ENCODE assay signal across 1 cellular context in the genomic region with DNA sequence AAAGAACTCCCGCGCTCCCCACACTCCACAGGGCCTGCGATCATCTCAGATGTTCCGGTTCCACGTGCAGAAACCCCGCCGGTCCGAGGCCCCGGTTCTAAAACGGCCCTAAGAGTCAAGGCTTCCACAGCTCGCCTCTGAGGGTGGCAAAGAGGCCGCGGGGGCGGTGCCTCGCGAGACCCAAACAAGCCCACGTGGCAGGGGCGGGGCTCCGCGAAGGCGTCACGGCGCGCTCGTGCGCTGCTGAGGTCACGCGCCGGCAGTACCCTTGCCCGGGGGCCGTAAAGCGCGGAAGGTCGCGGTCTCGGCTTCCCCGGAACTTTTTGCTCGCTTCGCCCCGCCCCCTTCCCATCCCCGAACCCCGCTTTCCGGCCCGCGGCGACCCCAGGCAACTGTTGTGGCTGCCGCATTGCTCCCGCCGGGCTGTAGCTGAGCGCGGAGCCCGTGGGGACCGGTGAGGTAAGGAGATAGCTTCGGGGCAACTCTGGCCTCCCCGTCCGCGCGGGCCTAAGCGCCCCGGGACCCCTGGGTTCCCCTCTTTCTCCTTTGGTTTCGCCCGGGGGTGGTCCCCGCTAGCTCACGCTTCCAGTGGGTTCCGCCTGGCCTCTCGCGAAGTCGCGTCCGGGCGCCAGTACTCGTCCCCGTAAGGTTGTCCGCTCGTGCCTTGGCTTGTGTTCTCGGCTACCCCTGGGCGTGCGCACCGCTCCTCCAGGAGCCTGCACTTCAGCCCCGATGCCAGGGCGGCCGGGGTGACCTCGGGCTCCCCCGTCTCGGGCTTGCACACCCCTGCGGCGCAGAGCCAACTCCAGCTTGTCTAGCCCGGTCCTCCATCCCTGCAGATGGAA.
TF ChIP-seq lines count a peak whose summit lies in the region.
"Not testable (repeated sequence)": the region's sequence is repeated elsewhere in the genome, so short reads cannot be mapped to it uniquely, and the experiment has no call there.

A gene (plus strand): TSS at position 351 of the 845 bp plus-strand sequence. CDS start 6,161 bp downstream, outside the sequence.

TF ChIP-seq in HepG2, 621 proteins besides CTCF, POLR2A, EP300 and RAD21 (continued from another document and continues in another):
- peak; percentile 15; the same call in 1 of the 2 replicates for TF ChIP-seq SIX4 (CRISPR knock-in tag; IDR thresholded peaks at IDR 0.05)
- not testable (repeated sequence) for TF ChIP-seq SOX6, SP1 (IDR thresholded peaks at IDR 0.05)
- 0 out of 2 replicates have a peak, but pooled peaks have one; percentile 26 for TF ChIP-seq SOX6 (CRISPR knock-in tag; IDR thresholded peaks at IDR 0.05)
- peak; percentile 54 for TF ChIP-seq BCL6 (CRISPR knock-in tag; IDR thresholded peaks at IDR 0.05)
- TF ChIP-seq, protein P1, sequence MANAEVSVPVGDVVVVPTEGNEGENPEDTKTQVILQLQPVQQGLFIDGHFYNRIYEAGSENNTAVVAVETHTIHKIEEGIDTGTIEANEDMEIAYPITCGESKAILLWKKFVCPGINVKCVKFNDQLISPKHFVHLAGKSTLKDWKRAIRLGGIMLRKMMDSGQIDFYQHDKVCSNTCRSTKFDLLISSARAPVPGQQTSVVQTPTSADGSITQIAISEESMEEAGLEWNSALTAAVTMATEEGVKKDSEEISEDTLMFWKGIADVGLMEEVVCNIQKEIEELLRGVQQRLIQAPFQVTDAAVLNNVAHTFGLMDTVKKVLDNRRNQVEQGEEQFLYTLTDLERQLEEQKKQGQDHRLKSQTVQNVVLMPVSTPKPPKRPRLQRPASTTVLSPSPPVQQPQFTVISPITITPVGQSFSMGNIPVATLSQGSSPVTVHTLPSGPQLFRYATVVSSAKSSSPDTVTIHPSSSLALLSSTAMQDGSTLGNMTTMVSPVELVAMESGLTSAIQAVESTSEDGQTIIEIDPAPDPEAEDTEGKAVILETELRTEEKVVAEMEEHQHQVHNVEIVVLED (CRISPR knock-in tag; IDR thresholded peaks at IDR 0.05; ENCODE audit: borderline replicate concordance), result peak; percentile 93
- TF ChIP-seq, protein P2, sequence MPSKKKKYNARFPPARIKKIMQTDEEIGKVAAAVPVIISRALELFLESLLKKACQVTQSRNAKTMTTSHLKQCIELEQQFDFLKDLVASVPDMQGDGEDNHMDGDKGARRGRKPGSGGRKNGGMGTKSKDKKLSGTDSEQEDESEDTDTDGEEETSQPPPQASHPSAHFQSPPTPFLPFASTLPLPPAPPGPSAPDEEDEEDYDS (CRISPR knock-in tag; IDR thresholded peaks at IDR 0.05), result peak; percentile 67; the same call in 1 of the 2 replicates
- TF ChIP-seq FOSL2 (CRISPR knock-in tag; IDR thresholded peaks at IDR 0.05), result 0 out of 2 replicates have a peak, but pooled peaks have one; percentile 49
- TF ChIP-seq ZSCAN9 (CRISPR knock-in tag; IDR thresholded peaks at IDR 0.05; ENCODE audit: borderline replicate concordance), result 0 out of 2 replicates have a peak, but pooled peaks have one; percentile 24
- TF ChIP-seq, protein P3, sequence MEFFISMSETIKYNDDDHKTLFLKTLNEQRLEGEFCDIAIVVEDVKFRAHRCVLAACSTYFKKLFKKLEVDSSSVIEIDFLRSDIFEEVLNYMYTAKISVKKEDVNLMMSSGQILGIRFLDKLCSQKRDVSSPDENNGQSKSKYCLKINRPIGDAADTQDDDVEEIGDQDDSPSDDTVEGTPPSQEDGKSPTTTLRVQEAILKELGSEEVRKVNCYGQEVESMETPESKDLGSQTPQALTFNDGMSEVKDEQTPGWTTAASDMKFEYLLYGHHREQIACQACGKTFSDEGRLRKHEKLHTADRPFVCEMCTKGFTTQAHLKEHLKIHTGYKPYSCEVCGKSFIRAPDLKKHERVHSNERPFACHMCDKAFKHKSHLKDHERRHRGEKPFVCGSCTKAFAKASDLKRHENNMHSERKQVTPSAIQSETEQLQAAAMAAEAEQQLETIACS (CRISPR knock-in tag; IDR thresholded peaks at IDR 0.05), result peak; percentile 76
- peak; percentile 50 for TF ChIP-seq GABPA (IDR thresholded peaks at IDR 0.05; ENCODE audit: low read depth, low read length)
- peak; percentile 77 for TF ChIP-seq GABPA (CRISPR knock-in tag; IDR thresholded peaks at IDR 0.05; ENCODE audit: low read depth)
- TF ChIP-seq, protein P4, sequence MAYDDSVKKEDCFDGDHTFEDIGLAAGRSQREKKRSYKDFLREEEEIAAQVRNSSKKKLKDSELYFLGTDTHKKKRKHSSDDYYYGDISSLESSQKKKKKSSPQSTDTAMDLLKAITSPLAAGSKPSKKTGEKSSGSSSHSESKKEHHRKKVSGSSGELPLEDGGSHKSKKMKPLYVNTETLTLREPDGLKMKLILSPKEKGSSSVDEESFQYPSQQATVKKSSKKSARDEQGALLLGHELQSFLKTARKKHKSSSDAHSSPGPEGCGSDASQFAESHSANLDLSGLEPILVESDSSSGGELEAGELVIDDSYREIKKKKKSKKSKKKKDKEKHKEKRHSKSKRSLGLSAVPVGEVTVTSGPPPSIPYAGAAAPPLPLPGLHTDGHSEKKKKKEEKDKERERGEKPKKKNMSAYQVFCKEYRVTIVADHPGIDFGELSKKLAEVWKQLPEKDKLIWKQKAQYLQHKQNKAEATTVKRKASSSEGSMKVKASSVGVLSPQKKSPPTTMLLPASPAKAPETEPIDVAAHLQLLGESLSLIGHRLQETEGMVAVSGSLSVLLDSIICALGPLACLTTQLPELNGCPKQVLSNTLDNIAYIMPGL (CRISPR knock-in tag; IDR thresholded peaks at IDR 0.05; ENCODE audit: borderline replicate concordance in 1 of 2, low read depth in 1 of 2), result peak in 1 of 2 experiments; percentile 49; a peak in 1 of 4 replicates
- TF ChIP-seq HOXA3 (CRISPR knock-in tag; IDR thresholded peaks at IDR 0.05), result peak; percentile 89
- TF ChIP-seq MIXL1 (CRISPR knock-in tag; IDR thresholded peaks at IDR 0.05), result 0 out of 2 replicates have a peak, but pooled peaks have one; percentile 15
- peak; percentile 92 for TF ChIP-seq SP1 (CRISPR knock-in tag; IDR thresholded peaks at IDR 0.05)
- TF ChIP-seq, protein P5, sequence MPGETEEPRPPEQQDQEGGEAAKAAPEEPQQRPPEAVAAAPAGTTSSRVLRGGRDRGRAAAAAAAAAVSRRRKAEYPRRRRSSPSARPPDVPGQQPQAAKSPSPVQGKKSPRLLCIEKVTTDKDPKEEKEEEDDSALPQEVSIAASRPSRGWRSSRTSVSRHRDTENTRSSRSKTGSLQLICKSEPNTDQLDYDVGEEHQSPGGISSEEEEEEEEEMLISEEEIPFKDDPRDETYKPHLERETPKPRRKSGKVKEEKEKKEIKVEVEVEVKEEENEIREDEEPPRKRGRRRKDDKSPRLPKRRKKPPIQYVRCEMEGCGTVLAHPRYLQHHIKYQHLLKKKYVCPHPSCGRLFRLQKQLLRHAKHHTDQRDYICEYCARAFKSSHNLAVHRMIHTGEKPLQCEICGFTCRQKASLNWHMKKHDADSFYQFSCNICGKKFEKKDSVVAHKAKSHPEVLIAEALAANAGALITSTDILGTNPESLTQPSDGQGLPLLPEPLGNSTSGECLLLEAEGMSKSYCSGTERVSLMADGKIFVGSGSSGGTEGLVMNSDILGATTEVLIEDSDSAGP (CRISPR knock-in tag; IDR thresholded peaks at IDR 0.05; ENCODE audit: borderline replicate concordance), result peak; percentile 45; the same call in 1 of the 2 replicates
- TF ChIP-seq, protein P6, sequence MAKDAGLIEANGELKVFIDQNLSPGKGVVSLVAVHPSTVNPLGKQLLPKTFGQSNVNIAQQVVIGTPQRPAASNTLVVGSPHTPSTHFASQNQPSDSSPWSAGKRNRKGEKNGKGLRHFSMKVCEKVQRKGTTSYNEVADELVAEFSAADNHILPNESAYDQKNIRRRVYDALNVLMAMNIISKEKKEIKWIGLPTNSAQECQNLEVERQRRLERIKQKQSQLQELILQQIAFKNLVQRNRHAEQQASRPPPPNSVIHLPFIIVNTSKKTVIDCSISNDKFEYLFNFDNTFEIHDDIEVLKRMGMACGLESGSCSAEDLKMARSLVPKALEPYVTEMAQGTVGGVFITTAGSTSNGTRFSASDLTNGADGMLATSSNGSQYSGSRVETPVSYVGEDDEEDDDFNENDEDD (CRISPR knock-in tag; IDR thresholded peaks at IDR 0.05; ENCODE audit: borderline replicate concordance), result peak; percentile 82; the same call in 1 of the 2 replicates
- TF ChIP-seq FOXK2 (IDR thresholded peaks at IDR 0.05), result 0 out of 2 replicates have a peak, but pooled peaks have one; percentile 40
- peak; percentile 49; the same call in 1 of the 2 replicates for TF ChIP-seq ZNF350 (CRISPR knock-in tag; IDR thresholded peaks at IDR 0.05; ENCODE audit: borderline replicate concordance, low read depth)
- peak; percentile 25; the same call in 1 of the 2 replicates for TF ChIP-seq EEA1 (CRISPR knock-in tag; IDR thresholded peaks at IDR 0.05; ENCODE audit: borderline replicate concordance)
- 0 out of 2 replicates have a peak, but pooled peaks have one; percentile 65 for TF ChIP-seq ZNF253 (CRISPR knock-in tag; IDR thresholded peaks at IDR 0.05; ENCODE audit: borderline replicate concordance)
- peak; percentile 65; the same call in 1 of the 2 replicates for TF ChIP-seq TGIF2 (CRISPR knock-in tag; IDR thresholded peaks at IDR 0.05)
- peak; percentile 90 for TF ChIP-seq KAT8 (CRISPR knock-in tag; IDR thresholded peaks at IDR 0.05)
- peak; percentile 40; the same call in 1 of the 2 replicates for TF ChIP-seq ARNT2 (CRISPR knock-in tag; IDR thresholded peaks at IDR 0.05; ENCODE audit: low read depth)
- peak; percentile 80 for TF ChIP-seq ZBTB21 (CRISPR knock-in tag; IDR thresholded peaks at IDR 0.05)
- TF ChIP-seq, protein P7, sequence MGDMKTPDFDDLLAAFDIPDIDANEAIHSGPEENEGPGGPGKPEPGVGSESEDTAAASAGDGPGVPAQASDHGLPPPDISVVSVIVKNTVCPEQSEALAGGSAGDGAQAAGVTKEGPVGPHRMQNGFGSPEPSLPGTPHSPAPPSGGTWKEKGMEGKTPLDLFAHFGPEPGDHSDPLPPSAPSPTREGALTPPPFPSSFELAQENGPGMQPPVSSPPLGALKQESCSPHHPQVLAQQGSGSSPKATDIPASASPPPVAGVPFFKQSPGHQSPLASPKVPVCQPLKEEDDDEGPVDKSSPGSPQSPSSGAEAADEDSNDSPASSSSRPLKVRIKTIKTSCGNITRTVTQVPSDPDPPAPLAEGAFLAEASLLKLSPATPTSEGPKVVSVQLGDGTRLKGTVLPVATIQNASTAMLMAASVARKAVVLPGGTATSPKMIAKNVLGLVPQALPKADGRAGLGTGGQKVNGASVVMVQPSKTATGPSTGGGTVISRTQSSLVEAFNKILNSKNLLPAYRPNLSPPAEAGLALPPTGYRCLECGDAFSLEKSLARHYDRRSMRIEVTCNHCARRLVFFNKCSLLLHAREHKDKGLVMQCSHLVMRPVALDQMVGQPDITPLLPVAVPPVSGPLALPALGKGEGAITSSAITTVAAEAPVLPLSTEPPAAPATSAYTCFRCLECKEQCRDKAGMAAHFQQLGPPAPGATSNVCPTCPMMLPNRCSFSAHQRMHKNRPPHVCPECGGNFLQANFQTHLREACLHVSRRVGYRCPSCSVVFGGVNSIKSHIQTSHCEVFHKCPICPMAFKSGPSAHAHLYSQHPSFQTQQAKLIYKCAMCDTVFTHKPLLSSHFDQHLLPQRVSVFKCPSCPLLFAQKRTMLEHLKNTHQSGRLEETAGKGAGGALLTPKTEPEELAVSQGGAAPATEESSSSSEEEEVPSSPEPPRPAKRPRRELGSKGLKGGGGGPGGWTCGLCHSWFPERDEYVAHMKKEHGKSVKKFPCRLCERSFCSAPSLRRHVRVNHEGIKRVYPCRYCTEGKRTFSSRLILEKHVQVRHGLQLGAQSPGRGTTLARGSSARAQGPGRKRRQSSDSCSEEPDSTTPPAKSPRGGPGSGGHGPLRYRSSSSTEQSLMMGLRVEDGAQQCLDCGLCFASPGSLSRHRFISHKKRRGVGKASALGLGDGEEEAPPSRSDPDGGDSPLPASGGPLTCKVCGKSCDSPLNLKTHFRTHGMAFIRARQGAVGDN (CRISPR knock-in tag; IDR thresholded peaks at IDR 0.05), result peak; percentile 83
- peak; percentile 46; the same call in 1 of the 2 replicates for TF ChIP-seq ETV5 (CRISPR knock-in tag; IDR thresholded peaks at IDR 0.05; ENCODE audit: borderline replicate concordance)
- TF ChIP-seq, protein P8, sequence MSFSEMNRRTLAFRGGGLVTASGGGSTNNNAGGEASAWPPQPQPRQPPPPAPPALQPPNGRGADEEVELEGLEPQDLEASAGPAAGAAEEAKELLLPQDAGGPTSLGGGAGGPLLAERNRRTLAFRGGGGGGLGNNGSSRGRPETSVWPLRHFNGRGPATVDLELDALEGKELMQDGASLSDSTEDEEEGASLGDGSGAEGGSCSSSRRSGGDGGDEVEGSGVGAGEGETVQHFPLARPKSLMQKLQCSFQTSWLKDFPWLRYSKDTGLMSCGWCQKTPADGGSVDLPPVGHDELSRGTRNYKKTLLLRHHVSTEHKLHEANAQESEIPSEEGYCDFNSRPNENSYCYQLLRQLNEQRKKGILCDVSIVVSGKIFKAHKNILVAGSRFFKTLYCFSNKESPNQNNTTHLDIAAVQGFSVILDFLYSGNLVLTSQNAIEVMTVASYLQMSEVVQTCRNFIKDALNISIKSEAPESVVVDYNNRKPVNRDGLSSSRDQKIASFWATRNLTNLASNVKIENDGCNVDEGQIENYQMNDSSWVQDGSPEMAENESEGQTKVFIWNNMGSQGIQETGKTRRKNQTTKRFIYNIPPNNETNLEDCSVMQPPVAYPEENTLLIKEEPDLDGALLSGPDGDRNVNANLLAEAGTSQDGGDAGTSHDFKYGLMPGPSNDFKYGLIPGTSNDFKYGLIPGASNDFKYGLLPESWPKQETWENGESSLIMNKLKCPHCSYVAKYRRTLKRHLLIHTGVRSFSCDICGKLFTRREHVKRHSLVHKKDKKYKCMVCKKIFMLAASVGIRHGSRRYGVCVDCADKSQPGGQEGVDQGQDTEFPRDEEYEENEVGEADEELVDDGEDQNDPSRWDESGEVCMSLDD (CRISPR knock-in tag; IDR thresholded peaks at IDR 0.05; ENCODE audit: borderline replicate concordance), result peak; percentile 10; the same call in 1 of the 2 replicates
- TF ChIP-seq, protein P9, sequence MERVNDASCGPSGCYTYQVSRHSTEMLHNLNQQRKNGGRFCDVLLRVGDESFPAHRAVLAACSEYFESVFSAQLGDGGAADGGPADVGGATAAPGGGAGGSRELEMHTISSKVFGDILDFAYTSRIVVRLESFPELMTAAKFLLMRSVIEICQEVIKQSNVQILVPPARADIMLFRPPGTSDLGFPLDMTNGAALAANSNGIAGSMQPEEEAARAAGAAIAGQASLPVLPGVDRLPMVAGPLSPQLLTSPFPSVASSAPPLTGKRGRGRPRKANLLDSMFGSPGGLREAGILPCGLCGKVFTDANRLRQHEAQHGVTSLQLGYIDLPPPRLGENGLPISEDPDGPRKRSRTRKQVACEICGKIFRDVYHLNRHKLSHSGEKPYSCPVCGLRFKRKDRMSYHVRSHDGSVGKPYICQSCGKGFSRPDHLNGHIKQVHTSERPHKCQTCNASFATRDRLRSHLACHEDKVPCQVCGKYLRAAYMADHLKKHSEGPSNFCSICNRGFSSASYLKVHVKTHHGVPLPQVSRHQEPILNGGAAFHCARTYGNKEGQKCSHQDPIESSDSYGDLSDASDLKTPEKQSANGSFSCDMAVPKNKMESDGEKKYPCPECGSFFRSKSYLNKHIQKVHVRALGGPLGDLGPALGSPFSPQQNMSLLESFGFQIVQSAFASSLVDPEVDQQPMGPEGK (CRISPR knock-in tag; IDR thresholded peaks at IDR 0.05), result peak; percentile 56; the same call in 1 of the 2 replicates
- TF ChIP-seq, protein P10, sequence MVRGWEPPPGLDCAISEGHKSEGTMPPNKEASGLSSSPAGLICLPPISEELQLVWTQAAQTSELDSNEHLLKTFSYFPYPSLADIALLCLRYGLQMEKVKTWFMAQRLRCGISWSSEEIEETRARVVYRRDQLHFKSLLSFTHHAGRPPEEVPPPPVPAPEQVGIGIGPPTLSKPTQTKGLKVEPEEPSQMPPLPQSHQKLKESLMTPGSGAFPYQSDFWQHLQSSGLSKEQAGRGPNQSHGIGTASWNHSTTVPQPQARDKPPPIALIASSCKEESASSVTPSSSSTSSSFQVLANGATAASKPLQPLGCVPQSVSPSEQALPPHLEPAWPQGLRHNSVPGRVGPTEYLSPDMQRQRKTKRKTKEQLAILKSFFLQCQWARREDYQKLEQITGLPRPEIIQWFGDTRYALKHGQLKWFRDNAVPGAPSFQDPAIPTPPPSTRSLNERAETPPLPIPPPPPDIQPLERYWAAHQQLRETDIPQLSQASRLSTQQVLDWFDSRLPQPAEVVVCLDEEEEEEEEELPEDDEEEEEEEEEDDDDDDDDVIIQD (CRISPR knock-in tag; IDR thresholded peaks at IDR 0.05; ENCODE audit: low read depth), result 0 out of 2 replicates have a peak, but pooled peaks have one; percentile 27
- TF ChIP-seq SOX5 (CRISPR knock-in tag; IDR thresholded peaks at IDR 0.05; ENCODE audit: borderline replicate concordance), result peak; percentile 62; the same call in 1 of the 2 replicates
